In the genomic region with DNA sequence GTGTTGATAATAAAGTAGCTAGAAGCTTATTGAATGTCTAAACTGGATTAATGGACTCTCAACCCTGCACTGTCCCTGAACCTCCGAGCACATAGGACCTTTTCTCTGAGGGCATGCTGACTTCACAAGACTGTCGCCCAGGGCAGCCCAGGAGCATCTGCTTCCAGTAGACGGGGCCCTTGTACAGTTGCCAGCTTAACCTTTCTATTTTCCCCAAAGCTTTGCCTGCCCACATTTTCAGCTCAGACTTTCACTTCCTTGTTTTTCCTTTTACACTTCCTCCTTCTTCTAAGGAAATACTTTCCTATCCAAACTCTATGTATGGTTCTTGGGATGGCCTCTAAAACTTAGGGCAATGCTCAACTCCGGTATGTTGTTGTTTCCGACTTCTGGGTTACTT, we compare ENCODE assay signal across 15 cellular contexts. TPM values are rescaled to one million over a fixed set of nuclear protein-coding genes. Genes with fewer than 3 reads are reported as not detected.
DNase-seq lines count a peak whose midpoint lies in the region; ATAC-seq and TF ChIP-seq lines count a peak whose summit lies in the region.
"Had no signal": no experiment of that assay in that cellular context is flagged by ENCODE, and none has a peak within 500 bp of the region (broad histone marks: within the 10 kb centered on the region; RNA-seq: fewer than 3 reads in every experiment).

No MANE protein-coding gene starts in this region.

- peaks cover 40% of the 10 kb centered on the region for H3K27me3 ChIP-seq in left ventricle myocardium inferior (ENCODE audit: low read depth)
- no peaks in the 10 kb centered on the region for H3K27me3 ChIP-seq in testis

- peaks cover 0 to 8% of the 10 kb centered on the region in 2 donors for H3K9me3 Mint-ChIP-seq in activated naive CD4-positive, alpha-beta T cell treated with anti-CD3 and anti-CD28 coated beads, Interleukin-2, amount 50 U/mL, for 72 hours
- H3K9me3 Mint-ChIP-seq: activated naive CD4-positive, alpha-beta T cell treated with anti-CD3 and anti-CD28 coated beads, Interleukin-2, amount 50 U/mL, for 24 hours; HFFc6 had no signal

- H3K36me3 Mint-ChIP-seq in activated naive CD4-positive, alpha-beta T cell treated with anti-CD3 and anti-CD28 coated beads, Interleukin-2, amount 50 U/mL, for 72 hours = peaks cover 0 to 11% of the 10 kb centered on the region in 2 donors
- H3K36me3 Mint-ChIP-seq: activated CD8-positive, alpha-beta memory T cell treated with anti-CD3 and anti-CD28 coated beads, Interleukin-2, amount 10 ng/mL, durations not matched to agents 7 days and 5 days; activated naive CD4-positive, alpha-beta T cell treated with anti-CD3 and anti-CD28 coated beads, Interleukin-2, amount 50 U/mL, for 24 hours had no signal

- ATAC-seq in Right ventricle myocardium inferior = peak; percentile 47
- ATAC-seq in activated naive CD4-positive, alpha-beta T cell treated with anti-CD3 and anti-CD28 coated beads, Interleukin-2, amount 50 U/mL, for 72 hours = no peak
- no peak for ATAC-seq in GM18858 (IDR thresholded peaks at IDR 0.05; ENCODE audit: unreplicated experiment)
- ATAC-seq: activated CD8-positive, alpha-beta memory T cell treated with anti-CD3 and anti-CD28 coated beads, Interleukin-2, amount 10 ng/mL, durations not matched to agents 7 days and 5 days; PC-3 had no signal

- H3K4me1 ChIP-seq in left ventricle myocardium inferior = peaks cover 19% of the 10 kb centered on the region
- no peaks in the 10 kb centered on the region for H3K4me1 ChIP-seq in testis

- H3K27ac ChIP-seq in left ventricle myocardium inferior (replicated peaks) (no peak overlapping the region), testis (no peak overlapping the region)
- H3K27ac ChIP-seq: coronary artery had no signal

- TF ChIP-seq POLR2A in testis (IDR thresholded peaks at IDR 0.05) = no peak

- WGBS in testis, 2 donors = 81 to 82% methylated on average over 5 of the region's 5 CpGs

- H3K9me3 ChIP-seq in left ventricle myocardium inferior (replicated peaks) (no peaks in the 10 kb centered on the region), testis (no peaks in the 10 kb centered on the region)

- no peak overlapping the region for H3K27ac Mint-ChIP-seq in activated naive CD4-positive, alpha-beta T cell treated with anti-CD3 and anti-CD28 coated beads, Interleukin-2, amount 50 U/mL, for 72 hours
- H3K27ac Mint-ChIP-seq: activated CD8-positive, alpha-beta memory T cell treated with anti-CD3 and anti-CD28 coated beads, Interleukin-2, amount 10 ng/mL, durations not matched to agents 7 days and 5 days; HFFc6 had no signal

- intact Hi-C loops in Right ventricle myocardium inferior (cut with DNase I) = loop anchor here (10.0 kb wide), 1 partner anchor 57 kb away; no protein-coding TSS in a partner anchor
- intact Hi-C loops in left ventricle myocardium inferior (cut with micrococcal nuclease) = no loop called here
- intact Hi-C loops in testis (cut with DNase I; ENCODE audit: low total_unique reads) = no loop called here

- TF ChIP-seq CTCF in left ventricle myocardium inferior (IDR thresholded peaks at IDR 0.05; ENCODE audit: borderline replicate concordance) (no peak), testis (IDR thresholded peaks at IDR 0.05) (no peak)

- DNase-seq in Right ventricle myocardium inferior (ENCODE audit: missing footprints) = peak; percentile 64
- DNase-seq in left ventricle myocardium inferior = no peak
- peak; percentile 74 for DNase-seq in RPMI8226
- peak; percentile 17 for DNase-seq in inferior parietal cortex (ENCODE audit: extremely low spot score)
- peak; percentile 23 for DNase-seq in testis
- DNase-seq in activated CD4-positive, alpha-beta T cell treated with anti-CD3 and anti-CD28 coated beads, Interleukin-2, amount 50 U/mL, for 1 hour = no peak
- DNase-seq in activated naive CD4-positive, alpha-beta T cell treated with anti-CD3 and anti-CD28 coated beads, Interleukin-2, amount 50 U/mL, for 72 hours (ENCODE audit: low spot score in 2 of 2) = no peak
- DNase-seq: activated CD8-positive, alpha-beta memory T cell treated with anti-CD3 and anti-CD28 coated beads, Interleukin-2, amount 10 ng/mL, durations not matched to agents 7 days and 5 days; HFFc6; PC-3 had no signal

- no peaks in the 10 kb centered on the region for H3K36me3 ChIP-seq in left ventricle myocardium inferior
- no peaks in the 10 kb centered on the region for H3K36me3 ChIP-seq in testis (ENCODE audit: low read depth, missing control alignments)

- no peak overlapping the region for H3K4me3 ChIP-seq in left ventricle myocardium inferior
- H3K4me3 ChIP-seq in testis = no peak overlapping the region

RNA-seq across cellular contexts. Expression of gene VWA3B, which starts 1.3 kb away (rescaled TPM):
- total RNA-seq in Right ventricle myocardium inferior (0.38 TPM), left ventricle myocardium inferior (0.52 TPM), testis (10 to 100 TPM; 27.0 to 81.6 TPM)
- polyA plus RNA-seq in testis (ENCODE audit: insufficient read depth, low read depth, low replicate concordance) = 118 TPM
- total RNA-seq in activated naive CD4-positive, alpha-beta T cell treated with anti-CD3 and anti-CD28 coated beads, Interleukin-2, amount 50 U/mL, for 72 hours = not detected
- total RNA-seq: A172; activated CD8-positive, alpha-beta memory T cell treated with anti-CD3 and anti-CD28 coated beads, Interleukin-2, amount 10 ng/mL, durations not matched to agents 7 days and 5 days; HFFc6; PC-3; smooth muscle cell had no signal
- polyA plus RNA-seq: smooth muscle cell had no signal

Comparison
In these comparisons a context has a peak if more than half of its experiments do, and no peak if none do; other contexts are left out.
1. DNase-seq: peak in Right ventricle myocardium inferior (single experiment), RPMI8226 (single experiment), inferior parietal cortex (single experiment) and testis (single experiment); none in left ventricle myocardium inferior (single experiment), activated CD4-positive, alpha-beta T cell treated with anti-CD3 and anti-CD28 coated beads, Interleukin-2, amount 50 U/mL, for 1 hour (single experiment) and activated naive CD4-positive, alpha-beta T cell treated with anti-CD3 and anti-CD28 coated beads, Interleukin-2, amount 50 U/mL, for 72 hours (0 of 2).
2. RNA of gene VWA3B, which starts 1.3 kb away (total RNA-seq): 27.0 to 81.6 TPM in testis; 0.52 TPM in left ventricle myocardium inferior (single experiment), 0.38 TPM in Right ventricle myocardium inferior (single experiment) and not detected in activated naive CD4-positive, alpha-beta T cell treated with anti-CD3 and anti-CD28 coated beads, Interleukin-2, amount 50 U/mL, for 72 hours; every median in the first group is over 10 times any median in the second.